Comparison of ENCODE assay signal across 8 cellular contexts in the genomic region with DNA sequence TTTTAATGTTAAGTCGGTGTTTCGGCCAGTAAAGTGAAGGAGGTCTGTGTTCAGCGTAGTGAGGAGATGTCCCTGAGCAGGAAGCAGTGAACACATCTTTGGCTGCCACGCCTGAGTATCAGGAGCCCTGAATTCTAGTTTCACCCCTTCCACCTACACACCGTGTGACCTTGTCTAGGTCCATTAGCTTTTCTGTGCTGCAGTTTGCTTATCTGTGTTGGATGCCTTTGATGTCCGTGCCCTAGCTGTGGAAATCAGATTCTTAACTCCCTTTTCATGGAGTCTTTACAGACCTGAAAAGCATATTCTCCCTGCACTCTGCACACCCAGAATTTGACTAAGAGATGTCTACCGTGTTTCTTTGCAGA. TPM values are rescaled to one million over a fixed set of nuclear protein-coding genes. Genes with fewer than 3 reads are reported as not detected.
A peak's percentile ranks its signal among the peaks of the same experiment; 100 is the strongest.
DNase-seq lines count a peak whose midpoint lies in the region; ATAC-seq, FAIRE-seq and TF ChIP-seq lines count a peak whose summit lies in the region.

No MANE protein-coding gene starts in this region.

- CTCF ChIA-PET in BJ (lab: Yijun Ruan, JAX) (interaction anchor here (1.0 to 1.2 kb wide), 2 partner anchors 9 to 100 kb away, joined by 3 read pairs; no protein-coding TSS in a partner anchor), GM12878 (lab: Yijun Ruan, JAX) (interaction anchor here (0.5 to 1.4 kb wide), 4 partner anchors 9 to 166 kb away, joined by 3 to 4 read pairs (median 4); no protein-coding TSS in a partner anchor)

- POLR2A ChIA-PET in BJ (lab: Charles Lee), result no interaction called here
- POLR2A ChIA-PET in GM12878 (lab: Charles Lee), result interaction anchor here (0.9 kb wide), 1 partner anchor 8 kb away, joined by 3 read pairs; no protein-coding TSS in a partner anchor

- no peak for TF ChIP-seq EP300 in GM12878 (IDR thresholded peaks at IDR 0.05; ENCODE audit: borderline replicate concordance in 1 of 2, control insufficient read depth in 1 of 2, low read depth in 2 of 2, low read length in 2 of 2)

- BruUV-seq in GM12878 (replicated peaks; lab: Mats Ljungman, UMichigan), result TSS peak; percentile 73

- no peaks in the 10 kb centered on the region for H4K20me1 ChIP-seq in GM12878 (ENCODE audit: control insufficient read depth, insufficient read depth)

- H3K27ac ChIP-seq in HUES6 (ENCODE audit: low read depth, low read length) (peak overlapping the region; percentile 38; the same call in 1 of the 2 replicates), GM12878 (ENCODE audit: control insufficient read depth, insufficient read depth) (peak overlapping the region; percentile 77), layer of hippocampus (ENCODE audit: low read depth, low read length) (peak overlapping the region; percentile 80), substantia nigra (ENCODE audit: low read depth, low read length, poor library complexity, severe bottlenecking) (peak overlapping the region; percentile 39)

- H3K9me3 ChIP-seq in HUES6 (ENCODE audit: control insufficient read depth, insufficient read depth, low read depth, low read length) (no peaks in the 10 kb centered on the region), GM12878 (replicated peaks; ENCODE audit: control insufficient read depth, insufficient read depth, low read length) (no peaks in the 10 kb centered on the region)

- H3K9ac ChIP-seq in HUES6 (ENCODE audit: low read length) (peak overlapping the region; percentile 69), GM12878 (ENCODE audit: control insufficient read depth, insufficient read depth, low read length) (peak overlapping the region; percentile 91)

- peaks cover 14% of the 10 kb centered on the region for H3K4me1 ChIP-seq in HUES6 (ENCODE audit: control insufficient read depth, insufficient read depth, low read length)
- H3K4me1 ChIP-seq in GM12878 (ENCODE audit: control insufficient read depth, insufficient read depth, low read length), result peaks cover 8% of the 10 kb centered on the region

- no peak for DNase-seq in BJ (ENCODE audit: low read depth)
- no peak for DNase-seq in GM12878 (ENCODE audit: low read depth, low spot score)
- DNase-seq in substantia nigra (lab: John Stamatoyannopoulos, UW), result no peak
- no peak for DNase-seq in mesenteric fat pad (ENCODE audit: low spot score)

- H3K36me3 ChIP-seq in BJ (ENCODE audit: control insufficient read depth, insufficient read depth, low read length), result peaks cover 1% of the 10 kb centered on the region; the same call in 1 of the 2 replicates
- H3K36me3 ChIP-seq in HUES6 (ENCODE audit: control insufficient read depth, insufficient read depth, low read length), result peaks cover 4% of the 10 kb centered on the region; the same call in 1 of the 2 replicates
- H3K36me3 ChIP-seq in GM12878 (ENCODE audit: control insufficient read depth in 2 of 2, insufficient read depth in 2 of 2, low read length in 1 of 2), result 0 out of 4 replicates have a peak, but pooled peaks cover 0 to 2% of the 10 kb centered on the region in 2 experiments

- no peaks in the 10 kb centered on the region for H3K27me3 ChIP-seq in BJ (ENCODE audit: control insufficient read depth, insufficient read depth, low read length)
- no peaks in the 10 kb centered on the region for H3K27me3 ChIP-seq in HUES6 (ENCODE audit: control insufficient read depth, insufficient read depth, low read length)
- H3K27me3 ChIP-seq in GM12878 (replicated peaks in 1 of 2; ENCODE audit: control insufficient read depth in 2 of 2, insufficient read depth in 2 of 2, low read length in 1 of 2), result no peaks in the 10 kb centered on the region
- no peaks in the 10 kb centered on the region for H3K27me3 ChIP-seq in layer of hippocampus (ENCODE audit: control insufficient read depth, insufficient read depth, low read length)

- peak overlapping the region; percentile 92 for H3K4me2 ChIP-seq in GM12878 (ENCODE audit: control insufficient read depth, insufficient read depth)

- TF ChIP-seq RAD21 in GM12878 (IDR thresholded peaks at IDR 0.05; ENCODE audit: insufficient read depth, low read depth, low read length), result no peak

- peaks cover 37% of the 10 kb centered on the region for H3K79me2 ChIP-seq in GM12878 (ENCODE audit: control insufficient read depth, insufficient read depth, low read length)

- peak overlapping the region; percentile 97; the same call in 1 of the 2 replicates for H2AFZ ChIP-seq in GM12878 (ENCODE audit: control insufficient read depth, low read depth, low read length)

- intact Hi-C loops in GM12878 (cut with micrococcal nuclease; ENCODE audit: unreplicated experiment), result no loop called here

- FAIRE-seq in GM12878 (lab: Jason Lieb, UNC), result no peak

- SMC1A ChIA-PET in GM12878 (lab: Charles Lee; ENCODE audit: uncharacterized antibody, unreplicated experiment), result interaction anchor here (1.5 kb wide), 1 partner anchor 9 kb away, joined by 4 read pairs; no protein-coding TSS in a partner anchor

- WGBS in GM12878 (ENCODE audit: insufficient coverage, insufficient replicate concordance, low lambda C conversion rate, missing lambda C conversion rate), result 0% methylated on average over 7 of the region's 7 CpGs

- H3K4me3 ChIP-seq in BJ (ENCODE audit: low read depth, low read length), result peak overlapping the region; percentile 71
- peak overlapping the region; percentile 93 for H3K4me3 ChIP-seq in HUES6 (ENCODE audit: low read depth, low read length)
- peak overlapping the region; percentile 86 for H3K4me3 ChIP-seq in GM12878

- TF ChIP-seq CTCF in BJ (IDR thresholded peaks at IDR 0.05; ENCODE audit: insufficient read depth, low read depth, low read length), result no peak
- no peak for TF ChIP-seq CTCF in GM12878 (IDR thresholded peaks at IDR 0.05 in 2 of 3, conservative IDR thresholded peaks at IDR 0.05 in 1 of 3; ENCODE audit: control insufficient read depth in 2 of 3, extremely low read depth in 1 of 3, insufficient read depth in 1 of 3, low read depth in 3 of 3, low read length in 3 of 3)

- in situ Hi-C loops in GM12878 (cut with MboI), result no loop called here

- no peak for TF ChIP-seq POLR2A in GM12878 (IDR thresholded peaks at IDR 0.05; ENCODE audit: low read depth, low read length)

- RAD21 ChIA-PET in GM12878 (lab: Charles Lee; ENCODE audit: unreplicated experiment), result interaction anchor here (1.0 to 1.3 kb wide), 2 partner anchors 10 to 529 kb away, joined by 3 to 4 read pairs; no protein-coding TSS in a partner anchor

- peak; percentile 30 for ATAC-seq in GM19452 (IDR thresholded peaks at IDR 0.05; ENCODE audit: unreplicated experiment)
- ATAC-seq in GM12878, result peak; percentile 58
- ATAC-seq in GM18520 (IDR thresholded peaks at IDR 0.05; ENCODE audit: unreplicated experiment), result no peak

TF ChIP-seq in GM12878, 131 proteins besides CTCF, POLR2A, EP300 and RAD21 (continues in another document):
- TF ChIP-seq PML (IDR thresholded peaks at IDR 0.05; ENCODE audit: low read length), result no peak
- TF ChIP-seq MXI1 (IDR thresholded peaks at IDR 0.05; ENCODE audit: low read depth, low read length), result no peak
- no peak for TF ChIP-seq MTA2 (IDR thresholded peaks at IDR 0.05; ENCODE audit: low read depth)
- TF ChIP-seq NR2F1 (conservative IDR thresholded peaks at IDR 0.05), result no peak
- TF ChIP-seq WRNIP1 (IDR thresholded peaks at IDR 0.05; ENCODE audit: borderline replicate concordance, low read depth, low read length), result 0 out of 2 replicates have a peak, but pooled peaks have one; percentile 48
- no peak for TF ChIP-seq KDM1A (IDR thresholded peaks at IDR 0.05; ENCODE audit: borderline replicate concordance)
- TF ChIP-seq POU2F2 (IDR thresholded peaks at IDR 0.05; ENCODE audit: borderline replicate concordance, low read depth, low read length), result peak; percentile 27; the same call in 1 of the 3 replicates
- TF ChIP-seq TBL1XR1 (IDR thresholded peaks at IDR 0.05; ENCODE audit: low read depth, low read length), result no peak

RNA-seq across cellular contexts. Expression of a gene that starts 0.6 kb away (rescaled TPM):
- 19.3 and 36.3 TPM in 2 replicates for polyA plus RNA-seq in BJ (2011; rRNA removed)
- polyA minus RNA-seq in BJ (2011; rRNA and poly(A)+ RNA removed), result 35.4 and 40.5 TPM in 2 replicates
- total RNA-seq in GM12878 (2013; cell fraction: nucleolus; rRNA removed), result 202 and 215 TPM in 2 replicates
- total RNA-seq in GM12878 (2014; rRNA removed), result 40.7 and 49.5 TPM in 2 replicates
- 44.2 and 46.5 TPM in 2 replicates for total RNA-seq in GM12878 (2014; rRNA removed; fragmentation: Illumina TruSeq; extraction: Trizol)
- total RNA-seq in GM12878 (2021), result 30.6 and 34.0 TPM in 2 replicates
- 15.2 TPM for polyA plus RNA-seq in GM12878 (2011; ENCODE audit: low read depth)
- polyA plus RNA-seq in GM12878 (2011; rRNA removed), result 32.9 and 35.5 TPM in 2 replicates
- polyA plus RNA-seq in GM12878 (2011; cell fraction: cytosol; rRNA removed), result 15.1 and 25.3 TPM in 2 replicates
- 44.8 and 61.7 TPM in 2 replicates for polyA plus RNA-seq in GM12878 (2011; cell fraction: nucleus; rRNA removed)
- polyA plus RNA-seq in GM12878 (2012), result 18.4 and 21.7 TPM in 2 replicates
- polyA plus RNA-seq in GM12878 (2014; fragmentation: Illumina TruSeq; extraction: Trizol), result 40.0 and 44.6 TPM in 2 replicates
- 10 to 100 TPM in 1 of 2 experiments, 1 to 10 TPM in 1; 9.1 to 12.6 TPM for polyA plus RNA-seq in GM12878 (2014; fragmentation: Nextera tagmentation; extraction: Ambion mirVana)
- 23.0 and 28.2 TPM in 2 replicates for polyA plus RNA-seq in GM12878 (2014; rRNA removed)
- polyA plus RNA-seq in GM12878 (2016; fragmentation: Nextera tagmentation; extraction: Ambion mirVana), result 10 to 100 TPM; 23.9 to 26.0 TPM
- 82.3 and 95.8 TPM in 2 replicates for polyA minus RNA-seq in GM12878 (2011; rRNA and poly(A)+ RNA removed)
- polyA minus RNA-seq in GM12878 (2011; cell fraction: cytosol; rRNA and poly(A)+ RNA removed), result 16.8 and 26.6 TPM in 2 replicates
- 108 and 133 TPM in 2 replicates for polyA minus RNA-seq in GM12878 (2011; cell fraction: nucleus; rRNA and poly(A)+ RNA removed)
- 45.4 TPM for total RNA-seq in mesenteric fat pad

RNA-seq across cellular contexts. Expression of a gene that starts 49.0 kb away (rescaled TPM):
- polyA plus RNA-seq in BJ (2011; rRNA removed), result not detected in 2 replicates
- polyA minus RNA-seq in BJ (2011; rRNA and poly(A)+ RNA removed), result not detected in 2 replicates
- not detected in 2 replicates for total RNA-seq in GM12878 (2013; cell fraction: nucleolus; rRNA removed)
- not detected in 2 replicates for total RNA-seq in GM12878 (2014; rRNA removed)
- total RNA-seq in GM12878 (2014; rRNA removed; fragmentation: Illumina TruSeq; extraction: Trizol), result not detected in 2 replicates
- not detected in 2 replicates for total RNA-seq in GM12878 (2021)
- polyA plus RNA-seq in GM12878 (2011; ENCODE audit: low read depth), result not detected
- not detected in 2 replicates for polyA plus RNA-seq in GM12878 (2011; rRNA removed)
- not detected in 2 replicates for polyA plus RNA-seq in GM12878 (2011; cell fraction: cytosol; rRNA removed)
- polyA plus RNA-seq in GM12878 (2011; cell fraction: nucleus; rRNA removed), result not detected in 2 replicates
- polyA plus RNA-seq in GM12878 (2012), result not detected in 2 replicates
- polyA plus RNA-seq in GM12878 (2014; fragmentation: Illumina TruSeq; extraction: Trizol), result not detected in 2 replicates
- not detected for polyA plus RNA-seq in GM12878 (2014; fragmentation: Nextera tagmentation; extraction: Ambion mirVana)
- not detected in 2 replicates for polyA plus RNA-seq in GM12878 (2014; rRNA removed)
- not detected for polyA plus RNA-seq in GM12878 (2016; fragmentation: Nextera tagmentation; extraction: Ambion mirVana)
- polyA minus RNA-seq in GM12878 (2011; rRNA and poly(A)+ RNA removed), result not detected in 2 replicates
- not detected in 2 replicates for polyA minus RNA-seq in GM12878 (2011; cell fraction: cytosol; rRNA and poly(A)+ RNA removed)
- not detected in 2 replicates for polyA minus RNA-seq in GM12878 (2011; cell fraction: nucleus; rRNA and poly(A)+ RNA removed)
- not detected for total RNA-seq in mesenteric fat pad
